Comparison of ENCODE assay signal across 30 cellular contexts in genomic region chr11:61008971-61009370, GRCh38. TPM values are rescaled to one million over a fixed set of nuclear protein-coding genes. Genes with fewer than 3 reads are reported as not detected.
DNase-seq lines count a peak whose midpoint lies in the region; ATAC-seq and TF ChIP-seq lines count a peak whose summit lies in the region.
"Had no signal": no experiment of that assay in that cellular context is flagged by ENCODE, and none has a peak within 500 bp of the region (broad histone marks: within the 10 kb centered on the region; RNA-seq: fewer than 3 reads in every experiment).

No MANE protein-coding gene starts in this region.

- BruUV-seq in A673 (replicated peaks; lab: Mats Ljungman, UMichigan), result no TSS peak

- H3K36me3 Mint-ChIP-seq in activated naive CD4-positive, alpha-beta T cell treated with anti-CD3 and anti-CD28 coated beads for 36 hours (ENCODE audit: low read depth), result peaks cover 73% of the 10 kb centered on the region
- peaks cover 55% of the 10 kb centered on the region for H3K36me3 Mint-ChIP-seq in activated naive CD8-positive, alpha-beta T cell treated with anti-CD3 and anti-CD28 coated beads, Interleukin-2, amount 50 U/mL, for 24 hours (ENCODE audit: low read depth)
- H3K36me3 Mint-ChIP-seq in stimulated activated effector memory CD8-positive, alpha-beta T cell treated with anti-CD3 and anti-CD28 coated beads, Interleukin-12 subunit alpha, Interleukin-12 subunit beta, amount 100 ng/mL, for 72 hours, result peaks cover 94% of the 10 kb centered on the region
- H3K36me3 Mint-ChIP-seq: naive B cell; stimulated activated memory B cell treated with anti-CD40 and anti-IgM and Interleukin-4, amounts not matched to agents 10 μg/mL and 1 μg/mL and 100 μg/mL, for 72 hours had no signal

- no peaks in the 10 kb centered on the region for H3K9me3 Mint-ChIP-seq in activated naive CD4-positive, alpha-beta T cell treated with anti-CD3 and anti-CD28 coated beads for 36 hours
- H3K9me3 Mint-ChIP-seq in activated naive CD8-positive, alpha-beta T cell treated with anti-CD3 and anti-CD28 coated beads, Interleukin-2, amount 50 U/mL, for 24 hours, result no peaks in the 10 kb centered on the region
- no peaks in the 10 kb centered on the region for H3K9me3 Mint-ChIP-seq in stimulated activated effector memory CD8-positive, alpha-beta T cell treated with anti-CD3 and anti-CD28 coated beads, Interleukin-12 subunit alpha, Interleukin-12 subunit beta, amount 100 ng/mL, for 72 hours
- H3K9me3 Mint-ChIP-seq: CD4-positive, CD25-positive, alpha-beta regulatory T cell; immature natural killer cell; naive B cell; stimulated activated memory B cell treated with anti-CD40 and anti-IgM and Interleukin-4, amounts not matched to agents 10 μg/mL and 1 μg/mL and 100 μg/mL, for 72 hours had no signal

- H3K9me3 ChIP-seq in HUES64 (ENCODE audit: insufficient read depth, low read depth, low read length), result no peaks in the 10 kb centered on the region
- no peaks in the 10 kb centered on the region for H3K9me3 ChIP-seq in A673 (ENCODE audit: low read depth, low read length, poor library complexity, severe bottlenecking)
- H3K9me3 ChIP-seq: breast epithelium, colonic mucosa, left ventricle myocardium inferior, MG63, right atrium auricular region, spleen had no signal

- no peak for DNase-seq in activated naive CD4-positive, alpha-beta T cell treated with anti-CD3 and anti-CD28 coated beads for 36 hours
- DNase-seq in activated naive CD4-positive, alpha-beta T cell treated with anti-CD3 and anti-CD28 coated beads, Interleukin-2, amount 50 U/mL, for 16 hours, result no peak
- no peak for DNase-seq in activated naive CD8-positive, alpha-beta T cell treated with anti-CD3 and anti-CD28 coated beads, Interleukin-2, amount 50 U/mL, for 24 hours
- no peak for DNase-seq in stimulated activated effector memory CD8-positive, alpha-beta T cell treated with anti-CD3 and anti-CD28 coated beads, Interleukin-12 subunit alpha, Interleukin-12 subunit beta, amount 100 ng/mL, for 72 hours (ENCODE audit: low spot score in 2 of 2)
- DNase-seq in AML-193 (lab: John Stamatoyannopoulos, UW), result no peak
- no peak for DNase-seq in A673 (ENCODE audit: low spot score)
- DNase-seq: CD4-positive, CD25-positive, alpha-beta regulatory T cell; colonic mucosa; DMS153; effector memory CD4-positive, alpha-beta T cell; foreskin keratinocyte; immature natural killer cell; KBM-7; left ventricle myocardium inferior; MG63; naive B cell; NCI-H2029 treated with DMSO at 0.1 percent for 48 hours; NCI-H345; stimulated activated CD4-positive, alpha-beta T cell treated with anti-CD3 and anti-CD28 coated beads, Interleukin-2, amount 100 ng/mL, for 48 hours had no signal

- ATAC-seq in activated naive CD8-positive, alpha-beta T cell treated with anti-CD3 and anti-CD28 coated beads, Interleukin-2, amount 50 U/mL, for 24 hours, result no peak
- ATAC-seq in stimulated activated effector memory CD8-positive, alpha-beta T cell treated with anti-CD3 and anti-CD28 coated beads, Interleukin-12 subunit alpha, Interleukin-12 subunit beta, amount 100 ng/mL, for 72 hours, result no peak

- peak overlapping the region; percentile 82 for H3K27ac Mint-ChIP-seq in activated naive CD4-positive, alpha-beta T cell treated with anti-CD3 and anti-CD28 coated beads for 36 hours
- H3K27ac Mint-ChIP-seq in activated naive CD8-positive, alpha-beta T cell treated with anti-CD3 and anti-CD28 coated beads, Interleukin-2, amount 50 U/mL, for 24 hours, result peak overlapping the region; percentile 62
- peak overlapping the region; percentile 52 for H3K27ac Mint-ChIP-seq in stimulated activated effector memory CD8-positive, alpha-beta T cell treated with anti-CD3 and anti-CD28 coated beads, Interleukin-12 subunit alpha, Interleukin-12 subunit beta, amount 100 ng/mL, for 72 hours
- H3K27ac Mint-ChIP-seq: immature natural killer cell had no signal

- intact Hi-C loops in activated naive CD4-positive, alpha-beta T cell treated with anti-CD3 and anti-CD28 coated beads for 36 hours (cut with micrococcal nuclease), result no loop called here
- intact Hi-C loops in A673 (cut with micrococcal nuclease; ENCODE audit: unreplicated experiment), result no loop called here

- H3K27me3 Mint-ChIP-seq in activated naive CD4-positive, alpha-beta T cell treated with anti-CD3 and anti-CD28 coated beads for 36 hours (ENCODE audit: low read depth), result no peaks in the 10 kb centered on the region
- H3K27me3 Mint-ChIP-seq in activated naive CD8-positive, alpha-beta T cell treated with anti-CD3 and anti-CD28 coated beads, Interleukin-2, amount 50 U/mL, for 24 hours, result no peaks in the 10 kb centered on the region
- H3K27me3 Mint-ChIP-seq: CD4-positive, CD25-positive, alpha-beta regulatory T cell had no signal

- H3K4me3 ChIP-seq in HUES64 (ENCODE audit: low read length), result peak overlapping the region; percentile 44; the same call in 1 of the 2 replicates
- H3K4me3 ChIP-seq in A673 (ENCODE audit: low read depth, low read length, poor library complexity, severe bottlenecking), result no peak overlapping the region
- H3K4me3 ChIP-seq: colonic mucosa, hepatocyte, MG63, SK-N-MC had no signal

- H3K27ac ChIP-seq in HUES64 (ENCODE audit: low read depth, low read length) (no peak overlapping the region), A673 (ENCODE audit: low read depth, low read length, poor library complexity, severe bottlenecking) (no peak overlapping the region)
- H3K27ac ChIP-seq: breast epithelium, colonic mucosa, foreskin keratinocyte, hepatocyte, left ventricle myocardium inferior, parathyroid adenoma, right atrium auricular region, SK-N-MC had no signal

- H3K4me1 Mint-ChIP-seq in activated naive CD4-positive, alpha-beta T cell treated with anti-CD3 and anti-CD28 coated beads for 36 hours (ENCODE audit: low read depth), result peaks cover 81% of the 10 kb centered on the region
- peaks cover 61% of the 10 kb centered on the region for H3K4me1 Mint-ChIP-seq in activated naive CD8-positive, alpha-beta T cell treated with anti-CD3 and anti-CD28 coated beads, Interleukin-2, amount 50 U/mL, for 24 hours
- peaks cover 32% of the 10 kb centered on the region for H3K4me1 Mint-ChIP-seq in stimulated activated effector memory CD8-positive, alpha-beta T cell treated with anti-CD3 and anti-CD28 coated beads, Interleukin-12 subunit alpha, Interleukin-12 subunit beta, amount 100 ng/mL, for 72 hours

- POLR2A ChIA-PET in A673 (lab: Charles Lee; ENCODE audit: low non-redundant PET), result no interaction called here

- no peaks in the 10 kb centered on the region; the same call in 1 of the 2 replicates for H3K4me1 ChIP-seq in HUES64 (ENCODE audit: insufficient read depth, low read length)
- H3K4me1 ChIP-seq in A673 (ENCODE audit: insufficient read depth, low read length, poor library complexity, severe bottlenecking), result peaks cover 23% of the 10 kb centered on the region
- H3K4me1 ChIP-seq: colonic mucosa, foreskin keratinocyte, parathyroid adenoma had no signal

- peaks cover 98% of the 10 kb centered on the region for H3K27me3 ChIP-seq in HUES64 (ENCODE audit: insufficient read depth, low read length)
- H3K27me3 ChIP-seq in A673 (replicated peaks; ENCODE audit: insufficient read depth, low read depth, low read length, poor library complexity), result peaks cover 19% of the 10 kb centered on the region
- H3K27me3 ChIP-seq: breast epithelium, colonic mucosa, MG63, right atrium auricular region had no signal

- WGBS in HUES64, result 71% methylated on average over 5 of the region's 5 CpGs

- H3K36me3 ChIP-seq in HUES64 (ENCODE audit: insufficient read depth, low read length) (no peaks in the 10 kb centered on the region), A673 (ENCODE audit: insufficient read depth, low read length, poor library complexity, severe bottlenecking) (no peaks in the 10 kb centered on the region)
- H3K36me3 ChIP-seq: breast epithelium, colonic mucosa, left ventricle myocardium inferior, MG63, right atrium auricular region had no signal

- peak overlapping the region; percentile 22 for H3K4me3 Mint-ChIP-seq in activated naive CD4-positive, alpha-beta T cell treated with anti-CD3 and anti-CD28 coated beads for 36 hours
- H3K4me3 Mint-ChIP-seq in activated naive CD8-positive, alpha-beta T cell treated with anti-CD3 and anti-CD28 coated beads, Interleukin-2, amount 50 U/mL, for 24 hours, result no peak overlapping the region
- H3K4me3 Mint-ChIP-seq in stimulated activated effector memory CD8-positive, alpha-beta T cell treated with anti-CD3 and anti-CD28 coated beads, Interleukin-12 subunit alpha, Interleukin-12 subunit beta, amount 100 ng/mL, for 72 hours, result no peak overlapping the region
- H3K4me3 Mint-ChIP-seq: immature natural killer cell had no signal

- CTCF ChIA-PET in activated naive CD4-positive, alpha-beta T cell treated with anti-CD3 and anti-CD28 coated beads for 36 hours (lab: Charles Lee), result no interaction called here
- CTCF ChIA-PET in A673 (lab: Charles Lee), result no interaction called here

- H3K9ac ChIP-seq in HUES64 (ENCODE audit: low read depth, low read length), result no peak overlapping the region
- H3K9ac ChIP-seq: parathyroid adenoma had no signal

- no peak for TF ChIP-seq CTCF in A673 (conservative IDR thresholded peaks at IDR 0.05; ENCODE audit: low read depth, low read length)

RNA-seq across cellular contexts. Expression of gene CD6, which starts 37.5 kb away (rescaled TPM):
- total RNA-seq in activated naive CD4-positive, alpha-beta T cell treated with anti-CD3 and anti-CD28 coated beads for 36 hours, result 100 to 1,000 TPM; 227 to 234 TPM
- not detected for polyA plus RNA-seq in HUES64 (2013, experiment 1 of 2)
- 0.13 TPM for polyA plus RNA-seq in HUES64 (2013, experiment 2 of 2)
- not detected in 2 replicates for total RNA-seq in A673 (2021)
- total RNA-seq: G401, HT1080, OCI-LY7 had no signal
- polyA plus RNA-seq: hepatocyte had no signal

RNA-seq across cellular contexts. Expression of gene SLC15A3, which starts 57.0 kb away (rescaled TPM):
- total RNA-seq in activated naive CD4-positive, alpha-beta T cell treated with anti-CD3 and anti-CD28 coated beads for 36 hours, result 1 to 10 TPM; 5.6 to 5.8 TPM
- 15.9 TPM for polyA plus RNA-seq in HUES64 (2013, experiment 1 of 2)
- polyA plus RNA-seq in HUES64 (2013, experiment 2 of 2), result 19.1 TPM
- total RNA-seq in A673 (2021), result not detected in 2 replicates
- total RNA-seq: G401 had no signal

Comparison
In these comparisons a context has a peak if more than half of its experiments do, and no peak if none do; other contexts are left out.
1. RNA of gene CD6, which starts 37.5 kb away (total RNA-seq): 227 to 234 TPM in activated naive CD4-positive, alpha-beta T cell treated with anti-CD3 and anti-CD28 coated beads for 36 hours; not detected in A673; every median in the first group is over 100 times any median in the second.
2. Peak in every context shown above with its lines, with median percentiles within 50 percentile points of each other: H3K27ac Mint-ChIP-seq.